ENCODE assay signal across 16 cellular contexts in genomic region chr9:109893222-109893621, GRCh38.
DNase-seq lines count a peak whose midpoint lies in the region; ATAC-seq and TF ChIP-seq lines count a peak whose summit lies in the region.
"Had no signal": no experiment of that assay in that cellular context is flagged by ENCODE, and none has a peak within 500 bp of the region (broad histone marks: within the 10 kb centered on the region; RNA-seq: fewer than 3 reads in every experiment).

No MANE protein-coding gene starts in this region.

- H3K9ac ChIP-seq in fibroblast of lung (ENCODE audit: insufficient read depth, low read length): no peak overlapping the region

- H3K4me2 ChIP-seq in fibroblast of lung (ENCODE audit: extremely low read depth, insufficient read depth, low read length): peak overlapping the region; percentile 49

- CTCF ChIA-PET in activated CD4-positive, alpha-beta T cell treated with anti-CD3 and anti-CD28 coated beads for 36 hours (lab: Charles Lee): interaction anchor here (0.6 to 2.0 kb wide), 3 partner anchors 10 to 277 kb away, joined by 3 to 8 read pairs (median 3); no protein-coding TSS in a partner anchor

- H3K9me3 ChIP-seq in fibroblast of lung (ENCODE audit: control insufficient read depth, insufficient read depth, low read depth, low read length): no peaks in the 10 kb centered on the region
- H3K9me3 ChIP-seq: colonic mucosa, esophagus muscularis mucosa had no signal

- H3K36me3 ChIP-seq in fibroblast of lung (ENCODE audit: control insufficient read depth, insufficient read depth, low read length): peaks cover 1% of the 10 kb centered on the region
- H3K36me3 ChIP-seq: colonic mucosa, esophagus muscularis mucosa had no signal

- no peaks in the 10 kb centered on the region for H4K20me1 ChIP-seq in fibroblast of lung (ENCODE audit: control insufficient read depth, extremely low read depth, insufficient read depth, low read length)

- H3K27me3 ChIP-seq in fibroblast of lung (ENCODE audit: control insufficient read depth, insufficient read depth, low read length): no peaks in the 10 kb centered on the region
- H3K27me3 ChIP-seq: colonic mucosa, esophagus muscularis mucosa had no signal

- no peak overlapping the region for H3K27ac ChIP-seq in fibroblast of lung (ENCODE audit: insufficient read depth, low read length)
- H3K27ac ChIP-seq: 22Rv1, colonic mucosa, esophagus muscularis mucosa had no signal

- no peak overlapping the region for H2AFZ ChIP-seq in fibroblast of lung (ENCODE audit: low read length)

- intact Hi-C loops in activated CD4-positive, alpha-beta T cell treated with anti-CD3 and anti-CD28 coated beads for 36 hours (cut with DNase I, micrococcal nuclease): no loop called here

- DNase-seq in activated CD4-positive, alpha-beta T cell treated with anti-CD3 and anti-CD28 coated beads for 36 hours: no peak
- DNase-seq in activated CD4-positive, alpha-beta T cell treated with anti-CD3 and anti-CD28 coated beads, Interleukin-2, amount 50 U/mL, for 1 hour: no peak
- peak in 1 of 2 donors; percentile 56 for DNase-seq in fibroblast of lung (ENCODE audit: low read depth in 2 of 2)
- DNase-seq in DMS114 treated with DMSO at 0.1 percent for 48 hours (lab: John Stamatoyannopoulos, UW; ENCODE audit: unreplicated experiment): no peak
- no peak for DNase-seq in naive thymus-derived CD8-positive, alpha-beta T cell
- DNase-seq: colonic mucosa, NCI-H1092, NCI-H345 had no signal

- peaks cover 44% of the 10 kb centered on the region for H3K4me1 Mint-ChIP-seq in activated CD4-positive, alpha-beta T cell treated with anti-CD3 and anti-CD28 coated beads for 36 hours
- H3K4me1 Mint-ChIP-seq in naive thymus-derived CD8-positive, alpha-beta T cell: peaks cover 0 to 21% (median 0%) of the 10 kb centered on the region in 4 donors

- peak overlapping the region; percentile 69 for H3K27ac Mint-ChIP-seq in activated CD4-positive, alpha-beta T cell treated with anti-CD3 and anti-CD28 coated beads for 36 hours
- no peak overlapping the region for H3K27ac Mint-ChIP-seq in naive thymus-derived CD8-positive, alpha-beta T cell
- H3K27ac Mint-ChIP-seq: activated naive CD4-positive, alpha-beta T cell treated with anti-CD3 and anti-CD28 coated beads, Interleukin-2, amount 50 U/mL, for 24 hours; mesothelial cell of epicardium; type B pancreatic cell had no signal

- H3K4me1 ChIP-seq in fibroblast of lung (ENCODE audit: control insufficient read depth, extremely low read depth, insufficient read depth, low read length): peaks cover 4% of the 10 kb centered on the region
- H3K4me1 ChIP-seq: colonic mucosa had no signal

- H3K4me3 ChIP-seq in fibroblast of lung (replicated peaks in 1 of 4; ENCODE audit: control extremely low read depth in 1 of 4, insufficient read depth in 1 of 4, low read depth in 3 of 4, low read length in 4 of 4): no peak overlapping the region
- H3K4me3 ChIP-seq: colonic mucosa, esophagus muscularis mucosa had no signal

- no peak for ATAC-seq in activated CD4-positive, alpha-beta T cell treated with anti-CD3 and anti-CD28 coated beads for 36 hours
- ATAC-seq in HG02610 (IDR thresholded peaks at IDR 0.05; ENCODE audit: unreplicated experiment): peak; percentile 49
- peak; percentile 39 for ATAC-seq in HG03460 (IDR thresholded peaks at IDR 0.05; ENCODE audit: unreplicated experiment)
- ATAC-seq in HG02970 (IDR thresholded peaks at IDR 0.05; ENCODE audit: low FRiP score, unreplicated experiment): no peak
- no peak for ATAC-seq in naive thymus-derived CD8-positive, alpha-beta T cell

- no peak overlapping the region for H3K4me3 Mint-ChIP-seq in activated CD4-positive, alpha-beta T cell treated with anti-CD3 and anti-CD28 coated beads for 36 hours
- H3K4me3 Mint-ChIP-seq in naive thymus-derived CD8-positive, alpha-beta T cell: no peak overlapping the region
- H3K4me3 Mint-ChIP-seq: activated naive CD4-positive, alpha-beta T cell treated with anti-CD3 and anti-CD28 coated beads, Interleukin-2, amount 50 U/mL, for 24 hours; mesothelial cell of epicardium; type B pancreatic cell had no signal

- POLR2A ChIA-PET in activated CD4-positive, alpha-beta T cell treated with anti-CD3 and anti-CD28 coated beads for 36 hours (lab: Charles Lee): no interaction called here
- POLR2A ChIA-PET in naive thymus-derived CD8-positive, alpha-beta T cell (lab: Charles Lee): no interaction called here

- H3K79me2 ChIP-seq in fibroblast of lung (ENCODE audit: control insufficient read depth, insufficient read depth, low read length): no peaks in the 10 kb centered on the region

- H3K9me3 Mint-ChIP-seq in activated CD4-positive, alpha-beta T cell treated with anti-CD3 and anti-CD28 coated beads for 36 hours (ENCODE audit: low read depth): peaks cover 2% of the 10 kb centered on the region
- no peaks in the 10 kb centered on the region for H3K9me3 Mint-ChIP-seq in naive thymus-derived CD8-positive, alpha-beta T cell
- H3K9me3 Mint-ChIP-seq: activated naive CD4-positive, alpha-beta T cell treated with anti-CD3 and anti-CD28 coated beads, Interleukin-2, amount 50 U/mL, for 24 hours; mesothelial cell of epicardium; type B pancreatic cell had no signal

- no peak for TF ChIP-seq CTCF in fibroblast of lung (conservative IDR thresholded peaks at IDR 0.05 in 1 of 2, IDR thresholded peaks at IDR 0.05 in 1 of 2; ENCODE audit: low read depth in 1 of 2, low read length in 2 of 2)

- H3K27me3 Mint-ChIP-seq in activated CD4-positive, alpha-beta T cell treated with anti-CD3 and anti-CD28 coated beads for 36 hours: no peaks in the 10 kb centered on the region
- peaks cover 0 to 6% (median 0%) of the 10 kb centered on the region in 5 donors for H3K27me3 Mint-ChIP-seq in naive thymus-derived CD8-positive, alpha-beta T cell
- H3K27me3 Mint-ChIP-seq: activated naive CD4-positive, alpha-beta T cell treated with anti-CD3 and anti-CD28 coated beads, Interleukin-2, amount 50 U/mL, for 24 hours; type B pancreatic cell had no signal

- no peaks in the 10 kb centered on the region for H3K36me3 Mint-ChIP-seq in activated CD4-positive, alpha-beta T cell treated with anti-CD3 and anti-CD28 coated beads for 36 hours (ENCODE audit: low read depth)
- no peaks in the 10 kb centered on the region for H3K36me3 Mint-ChIP-seq in naive thymus-derived CD8-positive, alpha-beta T cell
- H3K36me3 Mint-ChIP-seq: activated naive CD4-positive, alpha-beta T cell treated with anti-CD3 and anti-CD28 coated beads, Interleukin-2, amount 50 U/mL, for 24 hours; mesothelial cell of epicardium had no signal

Comparison
In these comparisons a context has a peak if more than half of its experiments do, and no peak if none do; other contexts are left out.
1. ATAC-seq: peak in HG02610 (single experiment) and HG03460 (single experiment); none in activated CD4-positive, alpha-beta T cell treated with anti-CD3 and anti-CD28 coated beads for 36 hours (single experiment), HG02970 (single experiment) and naive thymus-derived CD8-positive, alpha-beta T cell (0 of 2).